Comparison of ENCODE assay signal across 22 cellular contexts in the genomic region with DNA sequence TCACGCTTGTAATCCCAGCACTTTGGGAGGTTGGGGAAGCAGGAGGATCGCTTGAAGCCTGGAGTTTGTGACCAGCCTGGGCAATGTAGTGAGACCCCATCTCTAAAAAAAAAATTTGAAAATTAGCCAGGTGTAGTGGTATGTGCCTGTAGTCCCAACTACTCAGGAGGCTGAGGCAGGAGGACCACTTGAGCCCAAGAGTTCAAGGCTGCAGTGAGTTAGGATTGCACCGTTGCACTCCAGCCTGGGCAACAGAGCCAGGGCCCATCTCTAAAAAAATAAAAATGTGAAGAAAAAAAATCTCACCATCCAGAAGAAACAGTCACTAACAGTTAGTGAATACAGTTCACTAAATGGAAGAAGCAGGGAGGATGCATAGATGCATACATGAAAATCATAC. TPM values are rescaled to one million over a fixed set of nuclear protein-coding genes. Genes with fewer than 3 reads are reported as not detected.
A peak's percentile ranks its signal among the peaks of the same experiment; 100 is the strongest.
DNase-seq lines count a peak whose midpoint lies in the region; ATAC-seq and TF ChIP-seq lines count a peak whose summit lies in the region.
"Had no signal": no experiment of that assay in that cellular context is flagged by ENCODE, and none has a peak within 500 bp of the region (broad histone marks: within the 10 kb centered on the region; RNA-seq: fewer than 3 reads in every experiment).

No MANE protein-coding gene starts in this region.

- H3K9me3 Mint-ChIP-seq in WTC11 = no peaks in the 10 kb centered on the region
- H3K9me3 Mint-ChIP-seq in type B pancreatic cell = no peaks in the 10 kb centered on the region
- peaks cover 7% of the 10 kb centered on the region for H3K9me3 Mint-ChIP-seq in stimulated activated effector memory CD8-positive, alpha-beta T cell treated with anti-CD3 and anti-CD28 coated beads, Interleukin-12 subunit alpha, Interleukin-12 subunit beta, amount 100 ng/mL, for 72 hours

- H3K36me3 ChIP-seq in Peyer's patch (peaks cover 0 to 15% (median 0%) of the 10 kb centered on the region in 3 donors), lower lobe of right lung (peaks cover 31% of the 10 kb centered on the region), aorta (ENCODE audit: control insufficient read depth in 1 of 2, insufficient read depth in 2 of 2, low read length in 1 of 2) (no peaks in the 10 kb centered on the region)
- H3K36me3 ChIP-seq: BE2C had no signal

- no peak overlapping the region for H3K27ac ChIP-seq in Peyer's patch
- H3K27ac ChIP-seq in lower lobe of right lung = no peak overlapping the region
- H3K27ac ChIP-seq in aorta (ENCODE audit: low read depth in 1 of 2, low read length in 2 of 2) = no peak overlapping the region
- H3K27ac ChIP-seq: BLaER1 had no signal

- H3K36me3 Mint-ChIP-seq in WTC11 (no peaks in the 10 kb centered on the region), type B pancreatic cell (no peaks in the 10 kb centered on the region)
- H3K36me3 Mint-ChIP-seq in stimulated activated effector memory CD8-positive, alpha-beta T cell treated with anti-CD3 and anti-CD28 coated beads, Interleukin-12 subunit alpha, Interleukin-12 subunit beta, amount 100 ng/mL, for 72 hours = peaks cover 6% of the 10 kb centered on the region

- no peak for TF ChIP-seq POLR2A in Peyer's patch (IDR thresholded peaks at IDR 0.05)

- H3K4me3 Mint-ChIP-seq in WTC11 = no peak overlapping the region
- H3K4me3 Mint-ChIP-seq in type B pancreatic cell = no peak overlapping the region
- H3K4me3 Mint-ChIP-seq in stimulated activated effector memory CD8-positive, alpha-beta T cell treated with anti-CD3 and anti-CD28 coated beads, Interleukin-12 subunit alpha, Interleukin-12 subunit beta, amount 100 ng/mL, for 72 hours = no peak overlapping the region
- H3K4me3 Mint-ChIP-seq: CD14-positive monocyte; CD4-positive, alpha-beta memory T cell; CD4-positive, CD25-positive, alpha-beta regulatory T cell; CD8-positive, alpha-beta memory T cell had no signal

- WGBS in aorta, 2 donors = 92 to 93% methylated on average over 3 of the region's 3 CpGs

- H3K9me3 ChIP-seq in Peyer's patch = no peaks in the 10 kb centered on the region
- H3K9me3 ChIP-seq in lower lobe of right lung = no peaks in the 10 kb centered on the region
- H3K9me3 ChIP-seq in aorta (ENCODE audit: control insufficient read depth, low read length) = no peaks in the 10 kb centered on the region
- H3K9me3 ChIP-seq: BE2C, BLaER1 had no signal

- H3K27me3 ChIP-seq in Peyer's patch (no peaks in the 10 kb centered on the region), lower lobe of right lung (ENCODE audit: low read depth) (no peaks in the 10 kb centered on the region), aorta (ENCODE audit: control insufficient read depth in 1 of 2, insufficient read depth in 2 of 2, low read length in 1 of 2) (no peaks in the 10 kb centered on the region)
- H3K27me3 ChIP-seq: BLaER1 had no signal

- TF ChIP-seq CTCF in Peyer's patch (IDR thresholded peaks at IDR 0.05) (no peak), WTC11 (IDR thresholded peaks at IDR 0.05) (no peak), type B pancreatic cell (conservative IDR thresholded peaks at IDR 0.05) (no peak), lower lobe of right lung (IDR thresholded peaks at IDR 0.05) (no peak)

- intact Hi-C loops in lower lobe of right lung (cut with DNase I) (no loop called here), aorta (cut with DNase I) (no loop called here)

- DNase-seq in Peyer's patch (peak in 2 of 3 donors; percentile 5 to 7), WTC11 (ENCODE audit: low spot score) (no peak), islet precursor cell (peak; percentile 8), type B pancreatic cell (ENCODE audit: extremely low spot score, unreplicated experiment) (peak; percentile 24), lower lobe of right lung (no peak), aorta (no peak)
- no peak for DNase-seq in stimulated activated effector memory CD8-positive, alpha-beta T cell treated with anti-CD3 and anti-CD28 coated beads, Interleukin-12 subunit alpha, Interleukin-12 subunit beta, amount 100 ng/mL, for 72 hours (ENCODE audit: low spot score in 2 of 2)
- DNase-seq: 8988T; ACHN; BE2C; C1 segment of cervical spinal cord; CD4-positive, alpha-beta memory T cell; CD4-positive, CD25-positive, alpha-beta regulatory T cell; CD8-positive, alpha-beta memory T cell; COR-L47; DMS 273 treated with DMSO at 0.1 percent for 48 hours; DMS153; DMS79 treated with DMSO at 0.1 percent for 48 hours; GF-D8 had no signal

- peaks cover 10% of the 10 kb centered on the region for H3K27me3 Mint-ChIP-seq in WTC11 (ENCODE audit: low read depth)
- peaks cover 11% of the 10 kb centered on the region for H3K27me3 Mint-ChIP-seq in type B pancreatic cell

- H3K4me1 ChIP-seq in Peyer's patch (no peaks in the 10 kb centered on the region), lower lobe of right lung (no peaks in the 10 kb centered on the region), aorta (ENCODE audit: control insufficient read depth in 1 of 2, insufficient read depth in 2 of 2, low read length in 2 of 2) (no peaks in the 10 kb centered on the region)
- H3K4me1 ChIP-seq: BE2C, BLaER1 had no signal

- H3K27ac Mint-ChIP-seq in WTC11 = no peak overlapping the region
- H3K27ac Mint-ChIP-seq in type B pancreatic cell = no peak overlapping the region
- H3K27ac Mint-ChIP-seq in stimulated activated effector memory CD8-positive, alpha-beta T cell treated with anti-CD3 and anti-CD28 coated beads, Interleukin-12 subunit alpha, Interleukin-12 subunit beta, amount 100 ng/mL, for 72 hours = no peak overlapping the region
- H3K27ac Mint-ChIP-seq: CD14-positive monocyte; CD4-positive, alpha-beta memory T cell; CD4-positive, CD25-positive, alpha-beta regulatory T cell had no signal

- CTCF ChIA-PET in WTC11 (lab: Charles Lee) = no interaction called here

- POLR2A ChIA-PET in WTC11 (lab: Charles Lee) = no interaction called here

- no peak overlapping the region for H3K4me3 ChIP-seq in Peyer's patch
- H3K4me3 ChIP-seq in lower lobe of right lung = no peak overlapping the region
- H3K4me3 ChIP-seq in aorta (ENCODE audit: low read length in 2 of 2) = no peak overlapping the region
- H3K4me3 ChIP-seq: BLaER1 had no signal

- ATAC-seq in WTC11 (no peak), lower lobe of right lung (no peak), aorta (ENCODE audit: low FRiP score) (no peak)
- no peak for ATAC-seq in stimulated activated effector memory CD8-positive, alpha-beta T cell treated with anti-CD3 and anti-CD28 coated beads, Interleukin-12 subunit alpha, Interleukin-12 subunit beta, amount 100 ng/mL, for 72 hours

- no peaks in the 10 kb centered on the region for H3K4me1 Mint-ChIP-seq in WTC11
- no peaks in the 10 kb centered on the region for H3K4me1 Mint-ChIP-seq in type B pancreatic cell (ENCODE audit: unreplicated experiment)
- no peaks in the 10 kb centered on the region for H3K4me1 Mint-ChIP-seq in stimulated activated effector memory CD8-positive, alpha-beta T cell treated with anti-CD3 and anti-CD28 coated beads, Interleukin-12 subunit alpha, Interleukin-12 subunit beta, amount 100 ng/mL, for 72 hours
- H3K4me1 Mint-ChIP-seq: CD14-positive monocyte; CD4-positive, alpha-beta memory T cell; CD4-positive, CD25-positive, alpha-beta regulatory T cell; CD8-positive, alpha-beta memory T cell had no signal

TF ChIP-seq in WTC11, 78 proteins besides CTCF, POLR2A, EP300 and RAD21:
- TF ChIP-seq, protein P1, sequence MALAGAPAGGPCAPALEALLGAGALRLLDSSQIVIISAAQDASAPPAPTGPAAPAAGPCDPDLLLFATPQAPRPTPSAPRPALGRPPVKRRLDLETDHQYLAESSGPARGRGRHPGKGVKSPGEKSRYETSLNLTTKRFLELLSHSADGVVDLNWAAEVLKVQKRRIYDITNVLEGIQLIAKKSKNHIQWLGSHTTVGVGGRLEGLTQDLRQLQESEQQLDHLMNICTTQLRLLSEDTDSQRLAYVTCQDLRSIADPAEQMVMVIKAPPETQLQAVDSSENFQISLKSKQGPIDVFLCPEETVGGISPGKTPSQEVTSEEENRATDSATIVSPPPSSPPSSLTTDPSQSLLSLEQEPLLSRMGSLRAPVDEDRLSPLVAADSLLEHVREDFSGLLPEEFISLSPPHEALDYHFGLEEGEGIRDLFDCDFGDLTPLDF (CRISPR knock-in tag; IDR thresholded peaks at IDR 0.05) = no peak
- TF ChIP-seq ZNF121 (CRISPR knock-in tag; IDR thresholded peaks at IDR 0.05) = peak; percentile 85; the same call in 1 of the 2 replicates
- TF ChIP-seq FOXK1 (CRISPR knock-in tag; IDR thresholded peaks at IDR 0.05) = no peak

RNA-seq across cellular contexts. Expression of gene TMEM271, which starts 34.8 kb away (rescaled TPM):
- not detected for total RNA-seq in Peyer's patch
- total RNA-seq in WTC11 (2021) = 0.14 to 0.31 TPM (median 0.16 TPM) in 3 replicates
- total RNA-seq in type B pancreatic cell (ENCODE audit: low replicate concordance) = 0.21 and 0.36 TPM in 2 replicates
- total RNA-seq in lower lobe of right lung = not detected
- total RNA-seq in aorta = not detected
- polyA plus RNA-seq in aorta = not detected
- total RNA-seq: CD4-positive, alpha-beta memory T cell; CD4-positive, CD25-positive, alpha-beta regulatory T cell; CD8-positive, alpha-beta memory T cell had no signal
- polyA plus RNA-seq: AG04450; CD14-positive monocyte; CD4-positive, alpha-beta memory T cell; CD4-positive, CD25-positive, alpha-beta regulatory T cell; CD8-positive, alpha-beta memory T cell had no signal

RNA-seq across cellular contexts. Expression of gene PIGG, which starts 42.3 kb away (rescaled TPM):
- total RNA-seq in Peyer's patch (100 to 1,000 TPM in 3 of 4 donors, 10 to 100 TPM in 1; 63.7 to 123 (median 108) TPM), WTC11 (2021) (46.0 to 53.8 TPM (median 51.0 TPM) in 3 replicates), type B pancreatic cell (ENCODE audit: low replicate concordance) (61.8 and 63.6 TPM in 2 replicates), lower lobe of right lung (53.4 TPM), aorta (10 to 100 TPM; 45.3 to 72.1 TPM)
- 10 to 100 TPM; 13.4 to 45.1 TPM for polyA plus RNA-seq in aorta

RNA-seq across cellular contexts. Expression of gene ZNF721, which starts 42.3 kb away (rescaled TPM):
- 10 to 100 TPM; 35.4 to 86.6 (median 40.5) TPM for total RNA-seq in Peyer's patch
- 84.1 to 100 TPM (median 89.6 TPM) in 3 replicates for total RNA-seq in WTC11 (2021)
- total RNA-seq in type B pancreatic cell (ENCODE audit: low replicate concordance) = 36.2 and 42.0 TPM in 2 replicates
- 29.4 TPM for total RNA-seq in lower lobe of right lung
- total RNA-seq in aorta = 10 to 100 TPM; 26.4 to 33.7 TPM
- 10 to 100 TPM; 13.6 to 13.9 TPM for polyA plus RNA-seq in aorta

Comparison
In these comparisons a context has a peak if more than half of its experiments do, and no peak if none do; other contexts are left out.
1. DNase-seq: peak in Peyer's patch (2 of 3), islet precursor cell (single experiment) and type B pancreatic cell (single experiment); none in WTC11 (single experiment), lower lobe of right lung (single experiment), stimulated activated effector memory CD8-positive, alpha-beta T cell treated with anti-CD3 and anti-CD28 coated beads, Interleukin-12 subunit alpha, Interleukin-12 subunit beta, amount 100 ng/mL, for 72 hours (0 of 2) and aorta (0 of 2).